ENCODE assay signal across 14 cellular contexts in the genomic region with DNA sequence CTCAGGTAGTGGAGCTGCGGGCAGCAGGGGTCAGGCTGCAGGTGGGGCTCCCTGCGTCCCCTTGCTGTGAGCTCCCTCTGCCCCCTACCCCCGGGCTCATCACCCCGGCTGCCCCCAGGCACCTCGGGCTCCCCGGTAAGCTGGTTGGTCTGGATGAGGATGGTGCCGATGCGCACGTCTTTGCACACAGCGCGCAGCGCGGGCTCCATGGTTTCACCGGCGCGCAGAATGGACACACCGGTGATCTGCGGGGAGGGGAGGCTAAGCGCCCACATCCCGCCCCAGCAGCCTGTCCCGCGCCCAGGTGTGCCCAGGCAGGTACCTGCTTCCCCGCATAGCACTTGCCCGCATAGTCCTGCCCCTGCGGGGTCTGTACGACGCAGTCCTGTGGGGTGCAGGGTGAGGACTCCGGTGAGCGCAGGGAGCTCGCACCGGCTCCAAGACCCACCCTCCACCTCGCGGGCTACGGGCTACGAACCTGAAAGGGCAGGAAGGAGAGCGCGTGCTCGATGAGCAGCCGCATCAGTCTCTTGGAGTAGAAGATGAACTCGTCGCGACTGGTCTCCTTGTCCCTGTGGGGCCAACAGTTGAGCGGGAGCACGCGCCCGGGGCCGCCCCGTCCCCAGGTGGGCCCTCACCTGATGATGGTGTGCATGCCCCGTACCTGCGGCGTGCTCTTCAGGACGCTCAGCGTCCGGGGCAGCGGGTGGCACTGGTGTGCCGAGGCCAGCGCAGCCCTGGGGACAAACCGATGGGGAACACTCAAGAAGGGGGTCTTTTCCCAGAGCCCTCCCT. TPM values are rescaled to one million over a fixed set of nuclear protein-coding genes. Genes with fewer than 3 reads are reported as not detected.
DNase-seq lines count a peak whose midpoint lies in the region; ATAC-seq, FAIRE-seq and TF ChIP-seq lines count a peak whose summit lies in the region.
"Had no signal": no experiment of that assay in that cellular context is flagged by ENCODE, and none has a peak within 500 bp of the region (broad histone marks: within the 10 kb centered on the region; RNA-seq: fewer than 3 reads in every experiment).

No MANE protein-coding gene starts in this region.

- H3K27ac ChIP-seq in aorta (ENCODE audit: low read depth in 1 of 2, low read length in 2 of 2), result no peak overlapping the region
- H3K27ac ChIP-seq: parathyroid adenoma, VCaP had no signal

- intact Hi-C loops in Right ventricle myocardium inferior (cut with DNase I), result no loop called here
- intact Hi-C loops in cardiac septum (cut with DNase I), result no loop called here
- intact Hi-C loops in aorta (cut with DNase I), result no loop called here

- ATAC-seq in Right ventricle myocardium inferior (no peak), aorta (ENCODE audit: low FRiP score) (peak; percentile 8)
- no peak for ATAC-seq in activated CD8-positive, alpha-beta T cell treated with anti-CD3 and anti-CD28 coated beads, Interleukin-2, amount 10 ng/mL, durations not matched to agents 7 days and 5 days

- 90% methylated on average over 58 of the region's 58 CpGs for WGBS in aorta, 2 donors

- FAIRE-seq in urothelium cell line (lab: Jason Lieb, UNC), result no peak

- POLR2A ChIA-PET in activated CD8-positive, alpha-beta T cell treated with anti-CD3 and anti-CD28 coated beads, Interleukin-2, amount 10 ng/mL, durations not matched to agents 7 days and 5 days (lab: Charles Lee), result no interaction called here
- POLR2A ChIA-PET in GM10248 (lab: Yijun Ruan, JAX), result no interaction called here

- DNase-seq in Right ventricle myocardium inferior (ENCODE audit: missing footprints) (peak; percentile 65), cardiac septum (ENCODE audit: low spot score) (no peak), immature natural killer cell (no peak), aorta (peak in 1 of 2 donors; percentile 42), NCI-H187 (lab: John Stamatoyannopoulos, UW) (no peak), urothelium cell line (ENCODE audit: low spot score) (no peak), GM10248 (ENCODE audit: extremely low spot score) (no peak)
- DNase-seq in activated CD8-positive, alpha-beta T cell treated with anti-CD3 and anti-CD28 coated beads, Interleukin-2, amount 10 ng/mL, durations not matched to agents 7 days and 5 days, result no peak
- DNase-seq: HCEC 1CT, hippocampal formation, NCI-H146 had no signal

- H3K4me1 Mint-ChIP-seq in activated CD8-positive, alpha-beta T cell treated with anti-CD3 and anti-CD28 coated beads, Interleukin-2, amount 10 ng/mL, durations not matched to agents 7 days and 5 days (ENCODE audit: low read depth), result peaks cover 17% of the 10 kb centered on the region
- H3K4me1 Mint-ChIP-seq in immature natural killer cell, result peaks cover 12 to 22% of the 10 kb centered on the region in 2 donors

- TF ChIP-seq CTCF in GM10248 (IDR thresholded peaks at IDR 0.05; ENCODE audit: control extremely low read depth, extremely low read depth, low read depth, missing control alignments), result no peak

- H3K27me3 Mint-ChIP-seq in activated CD8-positive, alpha-beta T cell treated with anti-CD3 and anti-CD28 coated beads, Interleukin-2, amount 10 ng/mL, durations not matched to agents 7 days and 5 days (ENCODE audit: low read depth), result no peaks in the 10 kb centered on the region
- peaks cover 5% of the 10 kb centered on the region in 3 donors for H3K27me3 Mint-ChIP-seq in immature natural killer cell (ENCODE audit: low read depth in 3 of 3)

- peak overlapping the region; percentile 36 for H3K4me3 Mint-ChIP-seq in activated CD8-positive, alpha-beta T cell treated with anti-CD3 and anti-CD28 coated beads, Interleukin-2, amount 10 ng/mL, durations not matched to agents 7 days and 5 days
- peak overlapping the region; percentile 5 to 72 (median 53) for H3K4me3 Mint-ChIP-seq in immature natural killer cell

- peak overlapping the region; percentile 93 for H3K27ac Mint-ChIP-seq in activated CD8-positive, alpha-beta T cell treated with anti-CD3 and anti-CD28 coated beads, Interleukin-2, amount 10 ng/mL, durations not matched to agents 7 days and 5 days
- peak overlapping the region in 4 of 6 donors; percentile 58 to 84 (median 66) for H3K27ac Mint-ChIP-seq in immature natural killer cell
- H3K27ac Mint-ChIP-seq: activated T-cell treated with anti-CD3 and anti-CD28 coated beads, Interleukin-2, amount 50 U/mL, for 72 hours had no signal

- CTCF ChIA-PET in activated CD8-positive, alpha-beta T cell treated with anti-CD3 and anti-CD28 coated beads, Interleukin-2, amount 10 ng/mL, durations not matched to agents 7 days and 5 days (lab: Charles Lee), result no interaction called here
- CTCF ChIA-PET in GM10248 (lab: Yijun Ruan, JAX), result interaction anchor here (1.0 to 1.6 kb wide), 3 partner anchors 8 to 403 kb away, joined by 3 to 4 read pairs (median 3); a partner anchor contains a TSS

- no peak overlapping the region for H3K4me3 ChIP-seq in aorta (ENCODE audit: low read length in 2 of 2)

- no peaks in the 10 kb centered on the region for H3K9me3 Mint-ChIP-seq in activated CD8-positive, alpha-beta T cell treated with anti-CD3 and anti-CD28 coated beads, Interleukin-2, amount 10 ng/mL, durations not matched to agents 7 days and 5 days (ENCODE audit: insufficient read depth)
- no peaks in the 10 kb centered on the region for H3K9me3 Mint-ChIP-seq in immature natural killer cell
- H3K9me3 Mint-ChIP-seq: activated T-cell treated with anti-CD3 and anti-CD28 coated beads, Interleukin-2, amount 50 U/mL, for 72 hours had no signal

- no peaks in the 10 kb centered on the region for H3K9me3 ChIP-seq in aorta (ENCODE audit: control insufficient read depth, low read length)

- H3K36me3 ChIP-seq in aorta (ENCODE audit: control insufficient read depth in 1 of 2, insufficient read depth in 2 of 2, low read length in 1 of 2), result peaks cover 0 to 9% of the 10 kb centered on the region in 2 donors

- no peaks in the 10 kb centered on the region for H3K4me1 ChIP-seq in aorta (ENCODE audit: control insufficient read depth in 1 of 2, insufficient read depth in 2 of 2, low read length in 2 of 2)
- H3K4me1 ChIP-seq: parathyroid adenoma had no signal

- H3K27me3 ChIP-seq in aorta (ENCODE audit: control insufficient read depth in 1 of 2, insufficient read depth in 2 of 2, low read length in 1 of 2), result no peaks in the 10 kb centered on the region

- H3K36me3 Mint-ChIP-seq in activated CD8-positive, alpha-beta T cell treated with anti-CD3 and anti-CD28 coated beads, Interleukin-2, amount 10 ng/mL, durations not matched to agents 7 days and 5 days (ENCODE audit: low read depth), result peaks cover 36% of the 10 kb centered on the region
- peaks cover 0 to 8% (median 5%) of the 10 kb centered on the region in 3 donors for H3K36me3 Mint-ChIP-seq in immature natural killer cell

RNA-seq across cellular contexts. Expression of a gene that starts 15.5 kb away (rescaled TPM):
- total RNA-seq in Right ventricle myocardium inferior (52.0 TPM), cardiac septum (43.2 TPM), aorta (10 to 100 TPM; 27.2 to 39.5 TPM)
- 10 to 100 TPM; 41.1 to 45.4 TPM for total RNA-seq in activated CD8-positive, alpha-beta T cell treated with anti-CD3 and anti-CD28 coated beads, Interleukin-2, amount 10 ng/mL, durations not matched to agents 7 days and 5 days
- polyA plus RNA-seq in immature natural killer cell (10 to 100 TPM; 19.3 to 35.5 (median 30.8) TPM), aorta (10 to 100 TPM; 24.3 to 85.0 TPM)

RNA-seq across cellular contexts. Expression of a gene that starts 29.1 kb away (rescaled TPM):
- 12.2 TPM for total RNA-seq in Right ventricle myocardium inferior
- total RNA-seq in cardiac septum, result 12.8 TPM
- total RNA-seq in activated CD8-positive, alpha-beta T cell treated with anti-CD3 and anti-CD28 coated beads, Interleukin-2, amount 10 ng/mL, durations not matched to agents 7 days and 5 days, result 10 to 100 TPM; 12.0 to 12.1 TPM
- under 1 TPM in 2 of 3 donors, not detected in 1; 0.36 to 0.63 TPM for polyA plus RNA-seq in immature natural killer cell
- total RNA-seq in aorta, result 10 to 100 TPM; 10.8 to 16.5 TPM
- polyA plus RNA-seq in aorta, result 10 to 100 TPM in 1 of 2 donors, 1 to 10 TPM in 1; 1.5 to 10.8 TPM

RNA-seq across cellular contexts. Expression of a gene that starts 38.8 kb away (rescaled TPM):
- total RNA-seq in Right ventricle myocardium inferior (5.7 TPM), cardiac septum (4.0 TPM), aorta (1 to 10 TPM in 1 of 2 donors, under 1 TPM in 1; 0.84 to 4.1 TPM)
- total RNA-seq in activated CD8-positive, alpha-beta T cell treated with anti-CD3 and anti-CD28 coated beads, Interleukin-2, amount 10 ng/mL, durations not matched to agents 7 days and 5 days, result 10 to 100 TPM; 12.0 to 12.5 TPM
- polyA plus RNA-seq in immature natural killer cell (10 to 100 TPM in 1 of 3 donors, 1 to 10 TPM in 2; 6.5 to 13.2 (median 8.5) TPM), aorta (1 to 10 TPM; 1.8 to 2.0 TPM)

RNA-seq across cellular contexts. Expression of a gene that starts 40.3 kb away (rescaled TPM):
- total RNA-seq in Right ventricle myocardium inferior (46.4 TPM), cardiac septum (47.5 TPM), aorta (10 to 100 TPM; 50.3 to 59.1 TPM)
- 10 to 100 TPM; 64.7 to 68.3 TPM for total RNA-seq in activated CD8-positive, alpha-beta T cell treated with anti-CD3 and anti-CD28 coated beads, Interleukin-2, amount 10 ng/mL, durations not matched to agents 7 days and 5 days
- polyA plus RNA-seq in immature natural killer cell (10 to 100 TPM; 52.6 to 94.4 (median 63.1) TPM), aorta (10 to 100 TPM; 20.9 to 53.3 TPM)

RNA-seq across cellular contexts. Expression of a gene that starts 45.7 kb away (rescaled TPM):
- total RNA-seq in Right ventricle myocardium inferior, result 41.4 TPM
- total RNA-seq in cardiac septum, result 36.1 TPM
- total RNA-seq in activated CD8-positive, alpha-beta T cell treated with anti-CD3 and anti-CD28 coated beads, Interleukin-2, amount 10 ng/mL, durations not matched to agents 7 days and 5 days, result 10 to 100 TPM; 47.3 to 48.1 TPM
- polyA plus RNA-seq in immature natural killer cell, result 1 to 10 TPM; 1.4 to 8.2 (median 2.9) TPM
- 10 to 100 TPM; 34.6 to 38.1 TPM for total RNA-seq in aorta
- 10 to 100 TPM; 16.2 to 17.2 TPM for polyA plus RNA-seq in aorta
